8 cellular contexts compared by ENCODE assay signal in the genomic region with DNA sequence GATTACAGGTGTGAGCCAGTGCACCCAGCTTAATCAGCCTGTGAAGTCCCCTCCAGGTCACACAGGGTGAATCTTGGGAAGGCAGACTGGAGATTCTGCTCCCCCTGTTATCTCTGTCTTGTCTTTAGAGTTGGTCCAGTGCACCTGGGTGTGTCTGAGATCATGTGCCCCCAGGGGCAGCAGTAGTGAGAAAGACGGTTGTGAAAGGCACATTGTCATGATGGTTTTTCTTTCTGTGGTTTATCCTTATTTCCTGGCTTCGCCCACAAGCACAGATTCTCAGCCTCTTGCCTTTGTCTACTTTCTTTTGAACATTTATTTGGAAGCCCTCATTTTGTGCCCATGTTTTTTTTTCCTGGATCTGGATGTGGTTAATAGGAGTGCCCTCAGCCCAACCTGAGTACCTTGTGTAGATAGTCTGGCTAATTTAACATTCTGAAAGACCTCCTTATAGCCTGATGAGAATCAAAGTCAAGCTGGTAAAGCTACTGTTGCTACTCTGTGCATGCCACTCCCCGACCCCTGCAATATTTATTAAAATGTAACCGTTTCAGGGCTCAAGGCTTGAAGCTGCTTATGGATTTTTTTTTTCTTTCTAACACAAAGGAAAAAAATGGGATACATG. TPM values are rescaled to one million over a fixed set of nuclear protein-coding genes. Genes with fewer than 3 reads are reported as not detected.
DNase-seq lines count a peak whose midpoint lies in the region; ATAC-seq and TF ChIP-seq lines count a peak whose summit lies in the region.

No MANE protein-coding gene starts in this region.

- H3K4me3 ChIP-seq in heart right ventricle (no peak overlapping the region), adrenal gland (no peak overlapping the region)

- intact Hi-C loops in heart right ventricle (cut with DNase I): no loop called here
- intact Hi-C loops in adrenal gland (cut with DNase I): no loop called here

- H3K27ac ChIP-seq in heart right ventricle (no peak overlapping the region), adrenal gland (no peak overlapping the region)

- H3K9me3 ChIP-seq in heart right ventricle (no peaks in the 10 kb centered on the region), adrenal gland (replicated peaks in 1 of 3) (no peaks in the 10 kb centered on the region)

- DNase-seq in NCI-H526 (lab: John Stamatoyannopoulos, UW) (peak; percentile 47 to 69), erythroblast (lab: John Stamatoyannopoulos, UW) (peak; percentile 63 to 78), heart right ventricle (no peak), HuH-7 (ENCODE audit: low spot score) (no peak), adrenal gland (no peak)

- no peaks in the 10 kb centered on the region for H3K27me3 ChIP-seq in heart right ventricle
- no peaks in the 10 kb centered on the region for H3K27me3 ChIP-seq in adrenal gland

- 83 to 87% methylated on average over 4 of the region's 4 CpGs for WGBS in heart right ventricle, 2 donors
- WGBS in adrenal gland, 4 donors: 74 to 90% (median 77%) methylated on average over 4 of the region's 4 CpGs

- H3K36me3 ChIP-seq in heart right ventricle (no peaks in the 10 kb centered on the region), adrenal gland (replicated peaks in 1 of 2) (no peaks in the 10 kb centered on the region)

- TF ChIP-seq CTCF in heart right ventricle (IDR thresholded peaks at IDR 0.05) (no peak), adrenal gland (IDR thresholded peaks at IDR 0.05) (no peak)

- TF ChIP-seq POLR2A in erythroblast (IDR thresholded peaks at IDR 0.05; ENCODE audit: low read length) (no peak), adrenal gland (IDR thresholded peaks at IDR 0.05) (no peak)

- H3K4me1 ChIP-seq in heart right ventricle: peaks cover 0 to 44% (median 33%) of the 10 kb centered on the region in 9 donors
- no peaks in the 10 kb centered on the region for H3K4me1 ChIP-seq in adrenal gland (replicated peaks in 1 of 2)

- ATAC-seq in GM18508 (IDR thresholded peaks at IDR 0.05; ENCODE audit: insufficient read depth, unreplicated experiment): peak; percentile 60
- peak; percentile 74 for ATAC-seq in HG02588 (IDR thresholded peaks at IDR 0.05; ENCODE audit: unreplicated experiment)
- no peak for ATAC-seq in heart right ventricle
- no peak for ATAC-seq in HG02970 (IDR thresholded peaks at IDR 0.05; ENCODE audit: low FRiP score, unreplicated experiment)

RNA-seq across cellular contexts. Expression of a gene that starts 23.7 kb away (rescaled TPM):
- 10 to 100 TPM in 6 of 10 donors, 1 to 10 TPM in 4; 7.3 to 22.0 (median 11.3) TPM for total RNA-seq in heart right ventricle
- polyA plus RNA-seq in heart right ventricle: 10 to 100 TPM in 1 of 2 donors, 1 to 10 TPM in 1; 6.7 to 36.4 TPM
- total RNA-seq in adrenal gland: 10 to 100 TPM in 7 of 8 donors, 1 to 10 TPM in 1; 5.4 to 22.7 (median 15.4) TPM
- polyA plus RNA-seq in adrenal gland: 10 to 100 TPM; 11.9 to 19.1 (median 13.1) TPM

Comparison
In these comparisons a context has a peak if more than half of its experiments do, and no peak if none do; other contexts are left out.
1. ATAC-seq: peak in GM18508 (single experiment) and HG02588 (single experiment); none in heart right ventricle (0 of 8) and HG02970 (single experiment).
2. DNase-seq: peak in NCI-H526 (2 of 2) and erythroblast (2 of 2); none in heart right ventricle (0 of 2), HuH-7 (single experiment) and adrenal gland (0 of 7).